In genomic region chr16:59108374-59108773, GRCh38 we compare ENCODE assay signal across 20 cellular contexts.
"Had no signal": no experiment of that assay in that cellular context is flagged by ENCODE, and none has a peak within 500 bp of the region (broad histone marks: within the 10 kb centered on the region; RNA-seq: fewer than 3 reads in every experiment).

No MANE protein-coding gene starts in this region.

- DNase-seq: activated CD4-positive, alpha-beta memory T cell treated with anti-CD3 and anti-CD28 coated beads, Interleukin-2, amount 10 ng/mL, durations not matched to agents 7 days and 5 days; activated CD4-positive, alpha-beta T cell treated with anti-CD3 and anti-CD28 coated beads for 36 hours; activated CD4-positive, alpha-beta T cell treated with anti-CD3 and anti-CD28 coated beads, Interleukin-2, amount 50 U/mL, for 1 hour; activated gamma-delta T cell; activated naive CD4-positive, alpha-beta T cell treated with anti-CD3 and anti-CD28 coated beads for 36 hours; activated T-cell treated with anti-CD3 and anti-CD28 coated beads for 4 hours; activated T-cell treated with anti-CD3 and anti-CD28 coated beads, Interleukin-2, amount 50 U/mL, for 48 hours; amygdala; MG63; NCI-H1105; NCI-H1436 treated with DMSO at 0.1 percent for 48 hours; NCI-H187; NCI-H2081; NCI-H524; PC-9; SIG-M5; T-helper 1 cell; WERI-Rb-1 had no signal

- H3K4me3 ChIP-seq: MG63, PC-9, SK-N-MC had no signal

- ATAC-seq: activated CD4-positive, alpha-beta T cell treated with anti-CD3 and anti-CD28 coated beads for 36 hours; activated T-helper 17 cell treated with anti-CD3 and anti-CD28 coated beads, Interleukin-2, amount 50 U/mL, for 72 hours had no signal
